In genomic region chr1:84505167-84506001, GRCh38 we compare ENCODE assay signal across 1 cellular context.
TF ChIP-seq lines count a peak whose summit lies in the region.

No MANE protein-coding gene starts in this region.

TF ChIP-seq in HepG2, 621 proteins besides CTCF, POLR2A, EP300 and RAD21 (continued from another document and continues in another):
- TF ChIP-seq PRDM15 (CRISPR knock-in tag; IDR thresholded peaks at IDR 0.05) (no peak), SKIL (CRISPR knock-in tag; IDR thresholded peaks at IDR 0.05; ENCODE audit: borderline replicate concordance) (peak; percentile 48; the same call in 1 of the 2 replicates), ZC3H4 (CRISPR knock-in tag; IDR thresholded peaks at IDR 0.05; ENCODE audit: borderline replicate concordance) (peak; percentile 93; the same call in 1 of the 2 replicates), ZSCAN9 (CRISPR knock-in tag; IDR thresholded peaks at IDR 0.05; ENCODE audit: borderline replicate concordance) (0 out of 2 replicates have a peak, but pooled peaks have one; percentile 42), CREM (IDR thresholded peaks at IDR 0.05) (peak; percentile 46; the same call in 1 of the 2 replicates), CREM (CRISPR knock-in tag; IDR thresholded peaks at IDR 0.05) (no peak), SMAD3 (CRISPR knock-in tag; IDR thresholded peaks at IDR 0.05) (peak; percentile 40; the same call in 1 of the 2 replicates), KAT8 (CRISPR knock-in tag; IDR thresholded peaks at IDR 0.05) (peak; percentile 24; the same call in 1 of the 2 replicates), ATF4 (CRISPR knock-in tag; IDR thresholded peaks at IDR 0.05) (peak; percentile 55 to 97; a peak in 3 of 4 replicates), PRDM10 (CRISPR knock-in tag; IDR thresholded peaks at IDR 0.05; ENCODE audit: low read depth) (0 out of 2 replicates have a peak, but pooled peaks have one; percentile 21), ZSCAN5A (CRISPR knock-in tag; IDR thresholded peaks at IDR 0.05; ENCODE audit: borderline replicate concordance) (0 out of 2 replicates have a peak, but pooled peaks have one; percentile 43), HOXD1 (CRISPR knock-in tag; IDR thresholded peaks at IDR 0.05) (0 out of 2 replicates have a peak, but pooled peaks have one; percentile 51), ZNF800 (CRISPR knock-in tag; IDR thresholded peaks at IDR 0.05) (peak; percentile 28; the same call in 1 of the 2 replicates), THAP11 (CRISPR knock-in tag; IDR thresholded peaks at IDR 0.05) (peak; percentile 46; the same call in 1 of the 2 replicates), AHDC1 (CRISPR knock-in tag; IDR thresholded peaks at IDR 0.05; ENCODE audit: borderline replicate concordance) (peak; percentile 66; the same call in 1 of the 2 replicates), PHF21A (CRISPR knock-in tag; IDR thresholded peaks at IDR 0.05) (peak; percentile 61; the same call in 1 of the 2 replicates), ZBTB25 (CRISPR knock-in tag; IDR thresholded peaks at IDR 0.05) (peak; percentile 66; the same call in 1 of the 2 replicates), ZBTB43 (CRISPR knock-in tag; conservative IDR thresholded peaks at IDR 0.05) (peak; percentile 67), NCOA2 (CRISPR knock-in tag; IDR thresholded peaks at IDR 0.05) (peak; percentile 84), ZNF501 (CRISPR knock-in tag; IDR thresholded peaks at IDR 0.05) (no peak), E2F5 (CRISPR knock-in tag; conservative IDR thresholded peaks at IDR 0.05) (0 out of 2 replicates have a peak, but pooled peaks have one; percentile 18), ZNF558 (CRISPR knock-in tag; IDR thresholded peaks at IDR 0.05; ENCODE audit: borderline replicate concordance) (peak; percentile 47; the same call in 1 of the 2 replicates)
